Comparison of ENCODE assay signal across 23 cellular contexts in the genomic region with DNA sequence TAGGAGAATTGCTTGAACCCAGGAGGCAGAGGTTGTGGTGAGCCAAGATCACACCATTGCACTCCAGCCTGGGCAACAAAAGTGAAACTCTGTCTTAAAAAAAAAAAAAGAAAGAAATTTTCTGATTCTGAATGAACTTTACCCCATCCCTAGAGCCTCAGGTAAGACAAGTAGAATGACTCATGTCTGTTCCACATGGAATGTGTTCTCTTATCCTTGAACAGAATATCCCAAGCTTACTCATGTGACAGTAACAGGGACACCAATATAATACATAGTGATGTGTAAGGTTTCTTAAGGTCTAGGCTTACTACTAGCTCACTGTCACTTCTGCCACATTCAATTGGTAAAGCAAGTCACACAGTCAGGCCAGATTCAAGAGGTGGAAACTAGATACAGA.
"Had no signal": no experiment of that assay in that cellular context is flagged by ENCODE, and none has a peak within 500 bp of the region (broad histone marks: within the 10 kb centered on the region; RNA-seq: fewer than 3 reads in every experiment).

No MANE protein-coding gene starts in this region.

- H3K4me1 ChIP-seq: left ventricle myocardium inferior, stomach, testis, thyroid gland, transverse colon, upper lobe of left lung had no signal

- H3K27ac ChIP-seq: left ventricle myocardium inferior, ovary, skin epidermis, stomach, testis, thyroid gland, transverse colon, upper lobe of left lung had no signal

- H3K4me3 ChIP-seq: left ventricle myocardium inferior, lung, ovary, skin epidermis, stomach, testis, thyroid gland, transverse colon, upper lobe of left lung had no signal

- H3K9me3 ChIP-seq: ovary, testis, thyroid gland, transverse colon had no signal

- DNase-seq: hippocampal formation; kidney glomerular epithelial cell; left ventricle myocardium inferior; mesendoderm; naive thymus-derived CD4-positive, alpha-beta T cell; ovary; retina; right cardiac atrium; stimulated activated CD4-positive, alpha-beta T cell treated with anti-CD3 and anti-CD28 coated beads, Interleukin-12 subunit alpha, Interleukin-12 subunit beta, amount 100 ng/mL, for 4 hours; stimulated activated CD4-positive, alpha-beta T cell treated with anti-CD3 and anti-CD28 coated beads, Interleukin-15, amount 100 ng/mL, for 24 hours; stimulated activated CD4-positive, alpha-beta T cell treated with anti-CD3 and anti-CD28 coated beads, Interleukin-2, amount 100 ng/mL, for 24 hours; stimulated activated CD4-positive, alpha-beta T cell treated with anti-CD3 and anti-CD28 coated beads, Interleukin-4, amount 100 ng/mL, for 1 hour; stimulated activated naive B cell treated with anti-CD40 and anti-IgM and Interleukin-4, amounts not matched to agents 10 μg/mL and 1 μg/mL and 100 μg/mL, for 72 hours; stimulated activated naive CD8-positive, alpha-beta T cell treated with anti-CD3 and anti-CD28 coated beads, Interleukin-15, Interleukin-2, amounts not matched to agents 100 U/mL and 50 U/mL, for 24 hours; stomach; testis; thyroid gland; transverse colon; upper lobe of left lung had no signal

- H3K27me3 ChIP-seq: ovary, stomach, testis, thyroid gland, transverse colon, upper lobe of left lung had no signal

- H3K36me3 ChIP-seq: left ventricle myocardium inferior, ovary, stomach, thyroid gland, transverse colon, upper lobe of left lung had no signal

- ATAC-seq: naive thymus-derived CD4-positive, alpha-beta T cell; natural killer cell treated with Interleukin-12 subunit alpha and Interleukin-12 subunit beta and Interleukin-15 and Interleukin-18, amount 100 ng/mL, for 72 hours; right cardiac atrium; sciatic nerve; stimulated activated naive B cell treated with anti-CD40 and anti-IgM and Interleukin-4, amounts not matched to agents 10 μg/mL and 1 μg/mL and 100 μg/mL, for 72 hours; stimulated activated naive CD8-positive, alpha-beta T cell treated with anti-CD3 and anti-CD28 coated beads, Interleukin-15, Interleukin-2, amounts not matched to agents 100 U/mL and 50 U/mL, for 24 hours had no signal
